In the genomic region with DNA sequence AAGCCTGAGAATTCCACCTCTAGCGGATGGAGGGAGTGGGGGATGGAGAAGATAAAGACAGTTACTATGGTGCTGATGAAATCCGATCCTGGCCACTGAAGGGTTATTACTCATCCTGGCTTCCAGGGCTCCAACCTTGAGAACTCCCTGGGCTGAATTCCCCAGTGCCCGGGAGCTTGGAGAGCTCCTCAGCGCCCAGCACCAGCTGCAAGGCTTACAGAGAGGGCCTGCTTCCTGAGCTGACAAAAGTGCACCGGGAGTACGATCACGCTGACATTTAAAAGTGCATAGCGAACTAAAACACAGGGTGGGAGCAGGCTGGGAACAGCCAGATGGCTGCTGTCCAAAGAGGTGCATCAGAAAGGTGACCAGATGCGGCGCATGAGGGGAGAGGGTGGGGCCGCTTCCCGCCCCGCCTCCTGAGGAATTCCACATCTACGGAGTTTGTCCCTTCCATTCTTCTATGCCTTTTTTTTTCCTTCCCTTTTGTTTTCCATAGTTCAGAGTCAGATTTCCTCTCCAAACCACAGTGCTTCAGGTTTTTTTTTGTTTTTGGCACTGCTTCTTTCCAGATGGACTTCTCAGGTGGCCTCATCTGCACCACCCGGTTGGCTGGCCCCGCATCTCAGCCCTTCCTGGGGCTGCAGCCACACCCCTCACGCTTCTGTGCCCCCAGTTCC, we compare ENCODE assay signal across 8 cellular contexts.
DNase-seq lines count a peak whose midpoint lies in the region; ATAC-seq and TF ChIP-seq lines count a peak whose summit lies in the region.

No MANE protein-coding gene starts in this region.

- no peak overlapping the region for H3K4me3 Mint-ChIP-seq in activated CD4-positive, alpha-beta memory T cell treated with anti-CD3 and anti-CD28 coated beads, Interleukin-2, amount 10 ng/mL, durations not matched to agents 7 days and 5 days

- H3K4me1 Mint-ChIP-seq in activated CD4-positive, alpha-beta memory T cell treated with anti-CD3 and anti-CD28 coated beads, Interleukin-2, amount 10 ng/mL, durations not matched to agents 7 days and 5 days = no peaks in the 10 kb centered on the region

- H3K27ac ChIP-seq in WERI-Rb-1 (peak overlapping the region; percentile 88), right cardiac atrium (ENCODE audit: low read length) (peak overlapping the region; percentile 76)

- H3K36me3 Mint-ChIP-seq in activated CD4-positive, alpha-beta memory T cell treated with anti-CD3 and anti-CD28 coated beads, Interleukin-2, amount 10 ng/mL, durations not matched to agents 7 days and 5 days (ENCODE audit: low read depth) = no peaks in the 10 kb centered on the region

- TF ChIP-seq CTCF in WERI-Rb-1 (IDR thresholded peaks at IDR 0.05; ENCODE audit: low read depth, low read length) = no peak

- no peaks in the 10 kb centered on the region for H3K27me3 ChIP-seq in WERI-Rb-1 (ENCODE audit: insufficient read depth, low read depth, severe bottlenecking)
- no peaks in the 10 kb centered on the region for H3K27me3 ChIP-seq in right cardiac atrium (ENCODE audit: control insufficient read depth, insufficient read depth)
- no peaks in the 10 kb centered on the region for H3K27me3 ChIP-seq in skeletal muscle satellite cell (ENCODE audit: control insufficient read depth, insufficient read depth, low read length)

- H3K9me3 Mint-ChIP-seq in activated CD4-positive, alpha-beta memory T cell treated with anti-CD3 and anti-CD28 coated beads, Interleukin-2, amount 10 ng/mL, durations not matched to agents 7 days and 5 days = no peaks in the 10 kb centered on the region

- WGBS in right cardiac atrium = 27% methylated on average over 17 of the region's 17 CpGs

- DNase-seq in AG08396 (ENCODE audit: low spot score) (peak; percentile 83), NCI-H1105 (lab: John Stamatoyannopoulos, UW) (peak; percentile 86), WERI-Rb-1 (peak; percentile 79), right cardiac atrium (peak; percentile 66 to 73 (median 68))
- no peak for DNase-seq in activated CD4-positive, CD25-positive, alpha-beta regulatory T cell (lab: John Stamatoyannopoulos, UW)
- no peak for DNase-seq in activated CD4-positive, alpha-beta memory T cell treated with anti-CD3 and anti-CD28 coated beads, Interleukin-2, amount 10 ng/mL, durations not matched to agents 7 days and 5 days

- intact Hi-C loops in right cardiac atrium (cut with DNase I) = no loop called here

- CTCF ChIA-PET in activated CD4-positive, alpha-beta memory T cell treated with anti-CD3 and anti-CD28 coated beads, Interleukin-2, amount 10 ng/mL, durations not matched to agents 7 days and 5 days (lab: Charles Lee) = no interaction called here

- H3K9ac ChIP-seq in skeletal muscle satellite cell (ENCODE audit: low read depth, low read length) = no peak overlapping the region

- H3K4me3 ChIP-seq in WERI-Rb-1 (ENCODE audit: low read depth, low read length) = peak overlapping the region; percentile 13
- H3K4me3 ChIP-seq in right cardiac atrium (ENCODE audit: low read length) = no peak overlapping the region
- no peak overlapping the region for H3K4me3 ChIP-seq in skeletal muscle satellite cell (ENCODE audit: low read length)

- H3K27me3 Mint-ChIP-seq in activated CD4-positive, alpha-beta memory T cell treated with anti-CD3 and anti-CD28 coated beads, Interleukin-2, amount 10 ng/mL, durations not matched to agents 7 days and 5 days = peaks cover 3% of the 10 kb centered on the region

- H3K36me3 ChIP-seq in WERI-Rb-1 (peaks cover 62% of the 10 kb centered on the region), skeletal muscle satellite cell (ENCODE audit: insufficient read depth, low read length) (no peaks in the 10 kb centered on the region)

- H3K4me1 ChIP-seq in right cardiac atrium (ENCODE audit: control insufficient read depth, insufficient read depth, low read length) (peaks cover 2% of the 10 kb centered on the region), skeletal muscle satellite cell (ENCODE audit: control insufficient read depth, insufficient read depth, low read length) (peaks cover 5% of the 10 kb centered on the region)

- ATAC-seq in right cardiac atrium (peak; percentile 41 to 84), GM18511 (IDR thresholded peaks at IDR 0.05; ENCODE audit: unreplicated experiment) (no peak)

- POLR2A ChIA-PET in activated CD4-positive, alpha-beta memory T cell treated with anti-CD3 and anti-CD28 coated beads, Interleukin-2, amount 10 ng/mL, durations not matched to agents 7 days and 5 days (lab: Charles Lee) = interaction anchor here (1.0 kb wide), 1 partner anchor 25 kb away, joined by 3 read pairs; no protein-coding TSS in a partner anchor

- H3K27ac Mint-ChIP-seq in activated CD4-positive, alpha-beta memory T cell treated with anti-CD3 and anti-CD28 coated beads, Interleukin-2, amount 10 ng/mL, durations not matched to agents 7 days and 5 days = no peak overlapping the region

- H3K4me2 ChIP-seq in skeletal muscle satellite cell (ENCODE audit: low read length) = peak overlapping the region; percentile 37

- H3K9me3 ChIP-seq in WERI-Rb-1 (ENCODE audit: severe bottlenecking) = no peaks in the 10 kb centered on the region
- no peaks in the 10 kb centered on the region for H3K9me3 ChIP-seq in right cardiac atrium (ENCODE audit: control insufficient read depth, low read length)
- no peaks in the 10 kb centered on the region for H3K9me3 ChIP-seq in skeletal muscle satellite cell (replicated peaks; ENCODE audit: low read length)

Comparison
In these comparisons a context has a peak if more than half of its experiments do, and no peak if none do; other contexts are left out.
1. DNase-seq: peak in AG08396 (single experiment), NCI-H1105 (single experiment), WERI-Rb-1 (single experiment) and right cardiac atrium (3 of 3); none in activated CD4-positive, CD25-positive, alpha-beta regulatory T cell (0 of 4) and activated CD4-positive, alpha-beta memory T cell treated with anti-CD3 and anti-CD28 coated beads, Interleukin-2, amount 10 ng/mL, durations not matched to agents 7 days and 5 days (single experiment).